ENCODE assay signal across 30 cellular contexts in the genomic region with DNA sequence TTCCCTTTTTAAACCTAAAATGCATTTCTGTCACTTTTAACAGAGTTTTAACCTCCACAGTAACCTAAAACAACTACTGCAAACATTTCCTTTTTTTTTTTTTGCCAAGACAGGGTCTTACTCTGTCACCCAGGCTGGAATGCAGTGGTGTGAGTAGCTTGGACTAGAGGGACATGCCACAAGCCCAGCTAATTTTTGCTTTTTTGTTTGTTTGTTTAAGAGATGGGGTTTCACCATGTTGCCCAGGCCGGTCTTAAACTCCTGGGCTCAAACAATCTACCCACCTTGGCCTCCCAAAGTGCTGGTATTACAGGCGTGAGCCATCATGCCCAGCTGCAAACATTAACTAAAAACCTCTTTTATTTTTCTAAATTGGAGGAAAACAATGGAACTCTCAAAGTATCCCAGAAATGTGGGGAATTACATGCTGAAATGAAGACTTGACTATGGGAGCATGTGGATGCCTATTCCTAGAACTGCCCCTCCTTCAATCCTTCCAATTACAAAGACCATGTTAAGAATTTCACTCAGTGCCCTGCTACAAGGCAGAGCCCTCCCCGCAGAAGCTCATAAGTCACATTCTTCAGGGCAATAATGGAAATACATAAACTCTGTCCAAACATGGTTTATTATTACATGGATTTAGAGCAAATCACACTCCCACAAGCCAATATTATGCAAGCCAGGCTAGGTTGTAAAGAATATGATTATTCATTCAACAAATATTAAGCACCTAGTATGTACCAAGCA.
DNase-seq lines count a peak whose midpoint lies in the region; ATAC-seq and TF ChIP-seq lines count a peak whose summit lies in the region.
"Had no signal": no experiment of that assay in that cellular context is flagged by ENCODE, and none has a peak within 500 bp of the region (broad histone marks: within the 10 kb centered on the region; RNA-seq: fewer than 3 reads in every experiment).

No MANE protein-coding gene starts in this region.

- H3K4me1 Mint-ChIP-seq in GM23338 = peaks cover 28% of the 10 kb centered on the region
- H3K4me1 Mint-ChIP-seq: activated naive CD4-positive, alpha-beta T cell treated with anti-CD3 and anti-CD28 coated beads, Interleukin-2, amount 50 U/mL, for 24 hours; memory B cell; stimulated activated memory B cell treated with anti-CD40 and anti-IgM and Interleukin-4, amounts not matched to agents 10 μg/mL and 1 μg/mL and 100 μg/mL, for 72 hours had no signal

- H3K36me3 ChIP-seq in GM23338 (ENCODE audit: insufficient read depth) = no peaks in the 10 kb centered on the region
- H3K36me3 ChIP-seq in left lung = no peaks in the 10 kb centered on the region
- H3K36me3 ChIP-seq: colonic mucosa, heart left ventricle, neutrophil had no signal

- H3K36me3 Mint-ChIP-seq in GM23338 (ENCODE audit: low read depth) = peaks cover 12% of the 10 kb centered on the region; the same call in 2 of the 3 replicates
- H3K36me3 Mint-ChIP-seq: activated naive CD4-positive, alpha-beta T cell treated with anti-CD3 and anti-CD28 coated beads, Interleukin-2, amount 50 U/mL, for 24 hours; stimulated activated memory B cell treated with anti-CD40 and anti-IgM and Interleukin-4, amounts not matched to agents 10 μg/mL and 1 μg/mL and 100 μg/mL, for 72 hours had no signal

- no peaks in the 10 kb centered on the region for H3F3A ChIP-seq in GM23338 (replicated peaks; ENCODE audit: low read depth)

- TF ChIP-seq CTCF in GM23338 (conservative IDR thresholded peaks at IDR 0.05; ENCODE audit: low read depth in 2 of 2) = no peak
- TF ChIP-seq CTCF in choroid plexus epithelial cell (conservative IDR thresholded peaks at IDR 0.05; ENCODE audit: low read depth, low read length) = no peak
- no peak for TF ChIP-seq CTCF in left lung (IDR thresholded peaks at IDR 0.05)
- TF ChIP-seq CTCF in omental fat pad (IDR thresholded peaks at IDR 0.05) = no peak

- ATAC-seq in GM23338 = peak; percentile 38; the same call in 1 of the 3 replicates
- no peak for ATAC-seq in GM21528 (IDR thresholded peaks at IDR 0.05; ENCODE audit: low FRiP score, unreplicated experiment)
- ATAC-seq in left lung = no peak
- ATAC-seq in omental fat pad (ENCODE audit: low FRiP score) = no peak
- ATAC-seq: A549; foreskin keratinocyte; heart left ventricle; left cardiac atrium; psoas muscle; stimulated activated memory B cell treated with anti-CD40 and anti-IgM and Interleukin-4, amounts not matched to agents 10 μg/mL and 1 μg/mL and 100 μg/mL, for 72 hours had no signal

- H3K9me3 ChIP-seq in left lung = no peaks in the 10 kb centered on the region
- H3K9me3 ChIP-seq: A549, colonic mucosa, neutrophil, psoas muscle had no signal

- no peak overlapping the region for H3K4me2 ChIP-seq in GM23338
- H3K4me2 ChIP-seq: A549 had no signal

- H3K27ac Mint-ChIP-seq in GM23338 = no peak overlapping the region
- H3K27ac Mint-ChIP-seq: activated naive CD4-positive, alpha-beta T cell treated with anti-CD3 and anti-CD28 coated beads, Interleukin-2, amount 50 U/mL, for 24 hours; activated T-helper 2 cell treated with anti-CD3 and anti-CD28 coated beads, Interferon-gamma antibody, Interleukin-2, Interleukin-4, amounts not matched to agents 10 μg/mL and 5 μg/mL and 100 μg/mL, durations not matched to agents 14 hours and 24 hours and 36 hours; CD4-positive, alpha-beta T cell; memory B cell; stimulated activated memory B cell treated with anti-CD40 and anti-IgM and Interleukin-4, amounts not matched to agents 10 μg/mL and 1 μg/mL and 100 μg/mL, for 72 hours had no signal

- H2AFZ ChIP-seq in GM23338 = no peak overlapping the region

- intact Hi-C loops in left lung (cut with DNase I) = no loop called here

- DNase-seq in GM23338 (ENCODE audit: low spot score) (peak; percentile 52), choroid plexus epithelial cell (ENCODE audit: low read depth) (peak; percentile 27), iPS-NIHi7 (ENCODE audit: extremely low spot score) (peak; percentile 24), renal cortical epithelial cell (ENCODE audit: low read depth) (peak; percentile 10), KG1 (lab: John Stamatoyannopoulos, UW) (no peak), left lung (no peak), omental fat pad (ENCODE audit: low spot score) (no peak)
- DNase-seq: activated CD4-positive, alpha-beta T cell treated with anti-CD3 and anti-CD28 coated beads for 48 hours; activated T-cell treated with anti-CD3 and anti-CD28 coated beads for 4 hours; CD4-positive, alpha-beta T cell; colonic mucosa; effector memory CD4-positive, alpha-beta T cell; foreskin keratinocyte; heart left ventricle; KBM-7; left cardiac atrium; NCI-H1105; NCI-H187; NCI-H2171; NCI-H510A; psoas muscle; T1000 had no signal

- H3K4me3 ChIP-seq in GM23338 (no peak overlapping the region), choroid plexus epithelial cell (ENCODE audit: low read depth, low read length) (no peak overlapping the region), left lung (no peak overlapping the region)
- H3K4me3 ChIP-seq: A549, colonic mucosa, heart left ventricle, psoas muscle had no signal

- H3K27ac ChIP-seq in GM23338 (ENCODE audit: low read depth) (peak overlapping the region; percentile 56), left lung (no peak overlapping the region)
- H3K27ac ChIP-seq: A549, colonic mucosa, foreskin keratinocyte, heart left ventricle, neutrophil, psoas muscle, VCaP had no signal

- peaks cover under 1% of the 10 kb centered on the region for H3K27me3 Mint-ChIP-seq in GM23338 (ENCODE audit: insufficient read depth, low read depth, poor library complexity)
- H3K27me3 Mint-ChIP-seq: activated naive CD4-positive, alpha-beta T cell treated with anti-CD3 and anti-CD28 coated beads, Interleukin-2, amount 50 U/mL, for 24 hours; CD4-positive, alpha-beta T cell; stimulated activated memory B cell treated with anti-CD40 and anti-IgM and Interleukin-4, amounts not matched to agents 10 μg/mL and 1 μg/mL and 100 μg/mL, for 72 hours had no signal

- H3K79me2 ChIP-seq in GM23338 (replicated peaks; ENCODE audit: insufficient read depth) = no peaks in the 10 kb centered on the region

- H3K4me1 ChIP-seq in GM23338 (ENCODE audit: insufficient read depth) = peaks cover 19% of the 10 kb centered on the region
- H3K4me1 ChIP-seq in left lung = no peaks in the 10 kb centered on the region
- H3K4me1 ChIP-seq: A549, colonic mucosa, foreskin keratinocyte, heart left ventricle, psoas muscle had no signal

- H3K27me3 ChIP-seq in GM23338 (ENCODE audit: insufficient read depth) (no peaks in the 10 kb centered on the region), left lung (no peaks in the 10 kb centered on the region)
- H3K27me3 ChIP-seq: colonic mucosa, foreskin keratinocyte, heart left ventricle, neutrophil had no signal

- H4K20me1 ChIP-seq in GM23338 (replicated peaks; ENCODE audit: insufficient read depth) = no peaks in the 10 kb centered on the region

- no peak overlapping the region for H3K4me3 Mint-ChIP-seq in GM23338
- H3K4me3 Mint-ChIP-seq: activated naive CD4-positive, alpha-beta T cell treated with anti-CD3 and anti-CD28 coated beads, Interleukin-2, amount 50 U/mL, for 24 hours; CD4-positive, alpha-beta T cell; memory B cell; stimulated activated memory B cell treated with anti-CD40 and anti-IgM and Interleukin-4, amounts not matched to agents 10 μg/mL and 1 μg/mL and 100 μg/mL, for 72 hours had no signal

- H3K9me3 Mint-ChIP-seq in GM23338 = peaks cover 9% of the 10 kb centered on the region; the same call in 2 of the 3 replicates
- H3K9me3 Mint-ChIP-seq: activated T-helper 2 cell treated with anti-CD3 and anti-CD28 coated beads, Interferon-gamma antibody, Interleukin-2, Interleukin-4, amounts not matched to agents 10 μg/mL and 5 μg/mL and 100 μg/mL, durations not matched to agents 14 hours and 24 hours and 36 hours; stimulated activated memory B cell treated with anti-CD40 and anti-IgM and Interleukin-4, amounts not matched to agents 10 μg/mL and 1 μg/mL and 100 μg/mL, for 72 hours had no signal

- no peaks in the 10 kb centered on the region for H3K9me2 ChIP-seq in GM23338 (ENCODE audit: insufficient read depth)

Comparison
In these comparisons a context has a peak if more than half of its experiments do, and no peak if none do; other contexts are left out.
1. DNase-seq: peak in GM23338 (single experiment), choroid plexus epithelial cell (single experiment), iPS-NIHi7 (single experiment) and renal cortical epithelial cell (single experiment); none in KG1 (single experiment), left lung (0 of 2) and omental fat pad (single experiment).